ENCODE assay signal across 27 cellular contexts in the genomic region with DNA sequence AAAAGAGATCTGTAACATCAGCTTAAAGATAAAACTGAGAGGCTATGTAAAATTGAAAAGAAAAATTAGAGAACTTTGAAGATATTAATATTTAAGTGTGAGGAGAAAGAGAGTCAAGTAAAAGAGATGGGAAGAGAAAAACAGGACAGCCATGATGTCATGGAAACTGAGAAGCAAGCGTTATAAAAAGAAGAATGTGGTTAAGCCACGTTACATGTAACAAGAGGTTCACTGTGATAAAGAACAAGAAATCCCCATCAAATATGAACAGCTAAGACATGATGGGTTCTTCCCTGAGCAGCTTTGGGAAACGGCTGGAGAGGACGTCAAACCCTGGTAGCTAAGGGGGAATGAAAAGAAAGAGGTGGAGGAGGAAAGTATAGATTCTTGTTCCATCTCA.
"Had no signal": no experiment of that assay in that cellular context is flagged by ENCODE, and none has a peak within 500 bp of the region (broad histone marks: within the 10 kb centered on the region; RNA-seq: fewer than 3 reads in every experiment).

No MANE protein-coding gene starts in this region.

- H3K4me3 ChIP-seq: ovary, psoas muscle, right lobe of liver, sigmoid colon, stomach, thoracic aorta, thyroid gland, tibial nerve, upper lobe of left lung, vagina had no signal

- H3K36me3 ChIP-seq: neutrophil, ovary, right lobe of liver, sigmoid colon, stomach, thoracic aorta, thyroid gland, tibial nerve, upper lobe of left lung, vagina had no signal

- H3K9ac ChIP-seq: parathyroid adenoma had no signal

- H3K9me3 ChIP-seq: neutrophil, ovary, psoas muscle, right lobe of liver, sigmoid colon, stomach, thoracic aorta, thyroid gland, tibial nerve, upper lobe of left lung, vagina had no signal

- DNase-seq: nephron progenitor cell; nucleus accumbens; ovary; posterior cingulate gyrus; psoas muscle; right cardiac atrium; right lobe of liver; sigmoid colon; small intestine; stimulated activated CD4-positive, alpha-beta T cell treated with anti-CD3 and anti-CD28 coated beads, Interleukin-15, amount 100 ng/mL, for 24 hours; stimulated activated CD4-positive, alpha-beta T cell treated with anti-CD3 and anti-CD28 coated beads, Interleukin-2, amount 100 ng/mL, for 24 hours; stimulated activated CD4-positive, alpha-beta T cell treated with anti-CD3 and anti-CD28 coated beads, Interleukin-2, amount 100 ng/mL, for 48 hours; stimulated activated CD4-positive, alpha-beta T cell treated with anti-CD3 and anti-CD28 coated beads, Interleukin-4, amount 100 ng/mL, for 24 hours; stimulated activated naive B cell treated with anti-CD40 and anti-IgM and Interleukin-4, amounts not matched to agents 10 μg/mL and 1 μg/mL and 100 μg/mL, for 72 hours; stimulated activated naive CD4-positive, alpha-beta T cell treated with Interleukin-2 at 50 U/mL for 16 hours; stomach; thyroid gland; trophoblast cell; upper lobe of left lung had no signal

- H3K27ac ChIP-seq: neutrophil, ovary, parathyroid adenoma, psoas muscle, right lobe of liver, sigmoid colon, stomach, thoracic aorta, thyroid gland, tibial nerve, upper lobe of left lung, vagina had no signal

- ATAC-seq: natural killer cell treated with Interleukin-12 subunit alpha and Interleukin-12 subunit beta and Interleukin-15 and Interleukin-18, amount 100 ng/mL, for 72 hours; psoas muscle; right cardiac atrium; right lobe of liver; stimulated activated effector memory CD8-positive, alpha-beta T cell treated with anti-CD3 and anti-CD28 coated beads, Interleukin-12 subunit alpha, Interleukin-12 subunit beta, amount 100 ng/mL, for 72 hours; stimulated activated naive B cell treated with anti-CD40 and anti-IgM and Interleukin-4, amounts not matched to agents 10 μg/mL and 1 μg/mL and 100 μg/mL, for 72 hours had no signal

- H2AFZ ChIP-seq: parathyroid adenoma had no signal

- H3K4me1 ChIP-seq: parathyroid adenoma, psoas muscle, right lobe of liver, sigmoid colon, stomach, thyroid gland, tibial nerve, upper lobe of left lung, vagina had no signal

- H3K27me3 ChIP-seq: neutrophil, ovary, right lobe of liver, sigmoid colon, stomach, thyroid gland, tibial nerve, upper lobe of left lung, vagina had no signal

- FAIRE-seq: small intestine, urothelium cell line had no signal

- H3K79me2 ChIP-seq: parathyroid adenoma had no signal
